8 cellular contexts compared by ENCODE assay signal in genomic region chr5:139293504-139294371, GRCh38. TPM values are rescaled to one million over a fixed set of nuclear protein-coding genes. Genes with fewer than 3 reads are reported as not detected.
A peak's percentile ranks its signal among the peaks of the same experiment; 100 is the strongest.
DNase-seq lines count a peak whose midpoint lies in the region; ATAC-seq and TF ChIP-seq lines count a peak whose summit lies in the region.

TSS of gene MATR3 (plus strand) at chr5:139293740. CDS start at chr5:139307416, 13,676 bp downstream.

- peak within 1 kb of the TSS; percentile 99 for H3K4me3 Mint-ChIP-seq in activated naive CD8-positive, alpha-beta T cell

- H3K9me3 Mint-ChIP-seq in activated naive CD8-positive, alpha-beta T cell (ENCODE audit: low read depth): no peaks in the 10 kb centered on the region

- ATAC-seq in HG02610 (IDR thresholded peaks at IDR 0.05; ENCODE audit: unreplicated experiment) (peak; percentile 66), thoracic aorta (ENCODE audit: insufficient number of reproducible peaks, low FRiP score, low read depth) (peak; percentile 91)

- TF ChIP-seq CTCF in GM06990 (IDR thresholded peaks at IDR 0.05; ENCODE audit: insufficient read depth, low read length, poor library complexity, severe bottlenecking) (no peak), osteoblast (IDR thresholded peaks at IDR 0.05; ENCODE audit: extremely low read depth, low read depth, low read length) (no peak), thoracic aorta (IDR thresholded peaks at IDR 0.05) (no peak)

- peaks cover 3% of the 10 kb centered on the region for H3K36me3 Mint-ChIP-seq in activated naive CD8-positive, alpha-beta T cell

- H3K36me3 ChIP-seq in GM06990 (ENCODE audit: control insufficient read depth, insufficient read depth, low read length) (no peaks in the 10 kb centered on the region; the same call in 1 of the 2 replicates), osteoblast (ENCODE audit: insufficient read depth, low read length) (no peaks in the 10 kb centered on the region), thoracic aorta (no peaks in the 10 kb centered on the region)

- H2AFZ ChIP-seq in osteoblast (ENCODE audit: low read length): peak within 1 kb of the TSS; percentile 94

- H3K9me3 ChIP-seq in osteoblast (ENCODE audit: low read depth, low read length): no peaks in the 10 kb centered on the region
- no peaks in the 10 kb centered on the region for H3K9me3 ChIP-seq in thoracic aorta

- peaks cover 55% of the 10 kb centered on the region for H3K79me2 ChIP-seq in osteoblast (ENCODE audit: insufficient read depth, low read length)

- no peaks in the 10 kb centered on the region for H3K27me3 Mint-ChIP-seq in activated naive CD8-positive, alpha-beta T cell

- H3K4me2 ChIP-seq in osteoblast (ENCODE audit: insufficient read depth, low read length): peak within 1 kb of the TSS; percentile 83

- peak within 1 kb of the TSS; percentile 97 for H3K27ac Mint-ChIP-seq in activated naive CD8-positive, alpha-beta T cell

- peaks cover 35% of the 10 kb centered on the region for H3K4me1 Mint-ChIP-seq in activated naive CD8-positive, alpha-beta T cell (ENCODE audit: low read depth)

- H3K4me1 ChIP-seq in osteoblast (ENCODE audit: insufficient read depth, low read length) (peaks cover 15% of the 10 kb centered on the region), thoracic aorta (ENCODE audit: control insufficient read depth in 1 of 2, low read depth in 2 of 2) (peaks cover 37 to 39% of the 10 kb centered on the region in 2 donors)

- peak; percentile 94 for DNase-seq in GM06990 (ENCODE audit: extremely low read depth, insufficient read length)
- DNase-seq in NCI-H1105 (lab: John Stamatoyannopoulos, UW): peak; percentile 84
- DNase-seq in SKM-1 treated with dmso at 0.1 percent for 144 hours (lab: John Stamatoyannopoulos, UW; ENCODE audit: unreplicated experiment): peak; percentile 92
- DNase-seq in glomerular visceral epithelial cell (ENCODE audit: extremely low spot score): peak; percentile 98
- peak; percentile 97 for DNase-seq in osteoblast (ENCODE audit: insufficient read length, low spot score, missing footprints)
- peak; percentile 84 for DNase-seq in thoracic aorta (ENCODE audit: low spot score)

- H3K27ac ChIP-seq in osteoblast (ENCODE audit: low read depth, low read length) (peak within 1 kb of the TSS; percentile 98), thoracic aorta (peak within 1 kb of the TSS; percentile 100)

- H4K20me1 ChIP-seq in osteoblast (ENCODE audit: insufficient read depth, low read length): peaks cover 44% of the 10 kb centered on the region

- H3K27me3 ChIP-seq in GM06990 (replicated peaks; ENCODE audit: control insufficient read depth, insufficient read depth, low read length) (no peaks in the 10 kb centered on the region), osteoblast (ENCODE audit: insufficient read depth, low read length) (no peaks in the 10 kb centered on the region), thoracic aorta (replicated peaks; ENCODE audit: insufficient read depth) (no peaks in the 10 kb centered on the region)

- peak within 1 kb of the TSS; percentile 96 for H3K4me3 ChIP-seq in GM06990 (replicated peaks; ENCODE audit: low read depth, low read length)
- H3K4me3 ChIP-seq in osteoblast (ENCODE audit: insufficient read depth, low read length): peak within 1 kb of the TSS; percentile 95
- peak within 1 kb of the TSS; percentile 99 for H3K4me3 ChIP-seq in thoracic aorta

RNA-seq across cellular contexts. Expression of gene MATR3, which starts in this region (rescaled TPM):
- 263 and 284 TPM in 2 replicates for total RNA-seq in osteoblast
- total RNA-seq in thoracic aorta: 100 to 1,000 TPM; 194 to 264 TPM

Comparison
In these comparisons a context has a peak if more than half of its experiments do, and no peak if none do; other contexts are left out.
1. Peak in every context shown above with its lines: DNase-seq, ATAC-seq, H3K4me3 ChIP-seq and H3K27ac ChIP-seq.